ENCODE assay signal across 24 cellular contexts in genomic region chr7:41139789-41140188, GRCh38.
"Had no signal": no experiment of that assay in that cellular context is flagged by ENCODE, and none has a peak within 500 bp of the region (broad histone marks: within the 10 kb centered on the region; RNA-seq: fewer than 3 reads in every experiment).

No MANE protein-coding gene starts in this region.

- DNase-seq: natural killer cell; occipital lobe; ovary; posterior cingulate gyrus; psoas muscle; right cardiac atrium; right lobe of liver; sigmoid colon; small intestine; stimulated activated CD4-positive, alpha-beta T cell treated with anti-CD3 and anti-CD28 coated beads, Interleukin-15, amount 100 ng/mL, for 24 hours; stimulated activated CD4-positive, alpha-beta T cell treated with anti-CD3 and anti-CD28 coated beads, Interleukin-2, amount 100 ng/mL, for 24 hours; stimulated activated CD4-positive, alpha-beta T cell treated with anti-CD3 and anti-CD28 coated beads, Interleukin-2, amount 100 ng/mL, for 48 hours; stimulated activated CD4-positive, alpha-beta T cell treated with anti-CD3 and anti-CD28 coated beads, Interleukin-4, amount 100 ng/mL, for 24 hours; stimulated activated naive B cell treated with anti-CD40 and anti-IgM and Interleukin-4, amounts not matched to agents 10 μg/mL and 1 μg/mL and 100 μg/mL, for 72 hours; stimulated activated naive CD4-positive, alpha-beta T cell treated with Interleukin-2 at 50 U/mL for 16 hours; stomach; thyroid gland; upper lobe of right lung; uterus had no signal

- H3K27ac ChIP-seq: neural progenitor cell, ovary, parathyroid adenoma, psoas muscle, right lobe of liver, sigmoid colon, stomach, thoracic aorta, thyroid gland, tibial nerve, upper lobe of right lung, uterus had no signal

- H3K4me3 ChIP-seq: neural progenitor cell, ovary, psoas muscle, right lobe of liver, sigmoid colon, stomach, thoracic aorta, thyroid gland, tibial nerve, upper lobe of right lung, uterus had no signal

- H3K36me3 ChIP-seq: neural progenitor cell, ovary, right lobe of liver, sigmoid colon, stomach, thoracic aorta, thyroid gland, tibial nerve, upper lobe of right lung, uterus had no signal

- H3K27me3 ChIP-seq: neural progenitor cell, ovary, right lobe of liver, sigmoid colon, stomach, thyroid gland, tibial nerve, upper lobe of right lung, uterus had no signal

- H3K9me3 ChIP-seq: ovary, psoas muscle, right lobe of liver, sigmoid colon, stomach, thoracic aorta, thyroid gland, tibial nerve, upper lobe of right lung, uterus had no signal

- H3K4me1 ChIP-seq: neural progenitor cell, psoas muscle, right lobe of liver, sigmoid colon, stomach, tibial nerve, upper lobe of right lung, uterus had no signal

- ATAC-seq: natural killer cell; psoas muscle; right cardiac atrium; right lobe of liver; stimulated activated effector memory CD8-positive, alpha-beta T cell treated with anti-CD3 and anti-CD28 coated beads, Interleukin-12 subunit alpha, Interleukin-12 subunit beta, amount 100 ng/mL, for 72 hours; stimulated activated naive B cell treated with anti-CD40 and anti-IgM and Interleukin-4, amounts not matched to agents 10 μg/mL and 1 μg/mL and 100 μg/mL, for 72 hours; upper lobe of right lung had no signal
